ENCODE assay signal across 11 cellular contexts in the genomic region with DNA sequence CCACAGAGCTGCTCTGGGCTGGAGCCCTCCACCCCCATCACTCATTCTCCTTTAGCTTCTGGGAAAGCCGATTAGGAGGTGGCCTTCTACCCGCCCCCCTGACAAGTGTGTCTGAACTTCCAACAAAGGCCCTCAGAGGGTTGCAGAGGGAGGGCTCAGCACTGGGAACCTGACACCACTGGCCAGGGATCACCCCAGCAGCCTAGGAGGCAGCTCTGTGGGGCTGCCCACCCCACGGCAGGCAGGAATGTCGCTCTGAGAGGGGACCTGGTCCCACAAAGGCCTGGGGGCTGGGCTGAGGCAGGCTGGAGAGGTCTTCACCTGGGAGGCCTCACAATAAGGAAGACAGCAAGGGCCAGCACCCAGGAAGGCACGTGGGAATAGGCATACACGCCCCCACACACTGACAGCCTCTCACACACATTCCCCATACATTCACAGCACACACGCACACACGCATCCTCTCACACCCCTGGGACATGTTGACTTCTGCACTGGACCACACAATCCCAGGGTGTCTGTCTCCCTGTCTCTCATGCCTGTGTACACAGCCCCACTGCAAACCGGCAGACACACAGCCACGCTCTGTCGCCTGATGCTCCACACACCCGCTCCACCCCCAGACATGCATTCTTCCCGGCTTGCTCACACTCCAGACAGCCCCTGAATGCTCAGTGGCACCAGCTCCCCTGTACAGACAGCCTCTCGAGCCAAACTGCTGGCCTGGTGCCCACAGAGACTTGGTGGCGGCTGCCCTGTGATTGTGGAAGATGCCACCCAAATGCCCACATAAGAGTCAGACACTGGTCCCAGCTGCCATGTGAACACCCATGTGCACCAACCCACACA. TPM values are rescaled to one million over a fixed set of nuclear protein-coding genes. Genes with fewer than 3 reads are reported as not detected.
DNase-seq lines count a peak whose midpoint lies in the region; ATAC-seq, FAIRE-seq and TF ChIP-seq lines count a peak whose summit lies in the region.
"Had no signal": no experiment of that assay in that cellular context is flagged by ENCODE, and none has a peak within 500 bp of the region (broad histone marks: within the 10 kb centered on the region; RNA-seq: fewer than 3 reads in every experiment).

No MANE protein-coding gene starts in this region.

- 29% methylated on average over 9 of the region's 15 CpGs for WGBS in A549 (ENCODE audit: missing lambda C conversion rate)

- ATAC-seq in A549, result peak; percentile 73 to 83
- ATAC-seq in SK-N-SH treated with all-trans-retinoic acid at 6 μM for 48 hours, result peak; percentile 95
- ATAC-seq in esophagus mucosa, result no peak
- no peak for ATAC-seq in activated CD4-positive, CD25-positive, alpha-beta regulatory T cell treated with anti-CD3 and anti-CD28 coated beads, Interleukin-2, amount 50 U/mL, for 24 hours

- H3K27me3 ChIP-seq in H7 (ENCODE audit: control insufficient read depth, insufficient read depth, low read length), result peaks cover 29% of the 10 kb centered on the region

- DNase-seq in A549 (ENCODE audit: low read depth in 1 of 2, low spot score in 1 of 2), result peak; percentile 64 to 66
- peak; percentile 80 for DNase-seq in H7
- peak; percentile 64 for DNase-seq in iPS-NIHi7 (ENCODE audit: extremely low spot score)
- DNase-seq in NOMO-1 treated with DMSO at 0.1 percent for 48 hours (lab: John Stamatoyannopoulos, UW; ENCODE audit: unreplicated experiment), result no peak
- DNase-seq in coronary artery (ENCODE audit: low spot score), result no peak

- POLR2A ChIA-PET in A549 (lab: Yijun Ruan, JAX), result no interaction called here

- TF ChIP-seq EP300 in A549 (IDR thresholded peaks at IDR 0.05), result peak in 1 of 2 experiments; percentile 23; a peak in 1 of 5 replicates

- no peak for TF ChIP-seq CTCF in A549 (IDR thresholded peaks at IDR 0.05)
- no peak for TF ChIP-seq CTCF in coronary artery (IDR thresholded peaks at IDR 0.05)

- H3K27ac ChIP-seq in A549 (peak overlapping the region; percentile 85 to 97), coronary artery (no peak overlapping the region)
- H3K27ac ChIP-seq: skin epidermis, suprapubic skin had no signal

- peaks cover 81% of the 10 kb centered on the region for H3K4me1 ChIP-seq in A549

- peak overlapping the region; percentile 53 for H3K4me2 ChIP-seq in A549

- no peak for FAIRE-seq in A549 (lab: Jason Lieb, UNC)
- FAIRE-seq: D721Med had no signal

- TF ChIP-seq POLR2A in A549 (IDR thresholded peaks at IDR 0.05; ENCODE audit: low read length), result no peak

- no peak for TF ChIP-seq RAD21 in A549 (conservative IDR thresholded peaks at IDR 0.05 in 1 of 2, IDR thresholded peaks at IDR 0.05 in 1 of 2)

- CTCF ChIA-PET in A549 (lab: Yijun Ruan, JAX), result interaction anchor here (1.5 to 6.5 kb wide), 10 partner anchors 8 to 112 kb away, joined by 4 to 56 read pairs (median 6); no protein-coding TSS in a partner anchor

- H3K9me3 ChIP-seq in A549, result no peaks in the 10 kb centered on the region
- H3K9me3 ChIP-seq: suprapubic skin had no signal

- no peak overlapping the region for H3K4me3 ChIP-seq in A549
- no peak overlapping the region for H3K4me3 ChIP-seq in H7 (ENCODE audit: insufficient read depth, low read depth, low read length)
- no peak overlapping the region for H3K4me3 ChIP-seq in coronary artery
- H3K4me3 ChIP-seq: skin epidermis, suprapubic skin had no signal

- no peaks in the 10 kb centered on the region for H3K36me3 ChIP-seq in H7 (replicated peaks; ENCODE audit: control insufficient read depth, insufficient read depth, low read length)
- H3K36me3 ChIP-seq: suprapubic skin had no signal

TF ChIP-seq in A549, 52 proteins besides CTCF, POLR2A, EP300 and RAD21:
- TF ChIP-seq JUN (IDR thresholded peaks at IDR 0.05) (peak in 1 of 2 experiments; percentile 21; a peak in 1 of 5 replicates), JUNB (IDR thresholded peaks at IDR 0.05) (0 out of 2 replicates have a peak, but pooled peaks have one; percentile 15), CHD4 (IDR thresholded peaks at IDR 0.05; ENCODE audit: borderline replicate concordance) (no peak), SMC3 (IDR thresholded peaks at IDR 0.05) (no peak), FOSL2 (IDR thresholded peaks at IDR 0.05) (no peak), FOSL2 (CRISPR knock-in tag; IDR thresholded peaks at IDR 0.05) (peak; percentile 52; the same call in 1 of the 2 replicates)
- TF ChIP-seq, protein P1, sequence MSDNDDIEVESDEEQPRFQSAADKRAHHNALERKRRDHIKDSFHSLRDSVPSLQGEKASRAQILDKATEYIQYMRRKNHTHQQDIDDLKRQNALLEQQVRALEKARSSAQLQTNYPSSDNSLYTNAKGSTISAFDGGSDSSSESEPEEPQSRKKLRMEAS (IDR thresholded peaks at IDR 0.05), result peak; percentile 60; the same call in 1 of the 2 replicates
TF ChIP-seq in A549: peak in this region for 4.

TF ChIP-seq in SK-N-SH treated with all-trans-retinoic acid at 6 μM for 48 hours, 23 proteins besides CTCF, POLR2A, EP300 and RAD21:
- no peak for TF ChIP-seq PPARA (CRISPR knock-in tag; IDR thresholded peaks at IDR 0.05; ENCODE audit: borderline replicate concordance)
- TF ChIP-seq TCF4 (CRISPR knock-in tag; IDR thresholded peaks at IDR 0.05; ENCODE audit: borderline replicate concordance), result no peak
- TF ChIP-seq ZNF8 (CRISPR knock-in tag; IDR thresholded peaks at IDR 0.05), result no peak
- TF ChIP-seq, protein P2, sequence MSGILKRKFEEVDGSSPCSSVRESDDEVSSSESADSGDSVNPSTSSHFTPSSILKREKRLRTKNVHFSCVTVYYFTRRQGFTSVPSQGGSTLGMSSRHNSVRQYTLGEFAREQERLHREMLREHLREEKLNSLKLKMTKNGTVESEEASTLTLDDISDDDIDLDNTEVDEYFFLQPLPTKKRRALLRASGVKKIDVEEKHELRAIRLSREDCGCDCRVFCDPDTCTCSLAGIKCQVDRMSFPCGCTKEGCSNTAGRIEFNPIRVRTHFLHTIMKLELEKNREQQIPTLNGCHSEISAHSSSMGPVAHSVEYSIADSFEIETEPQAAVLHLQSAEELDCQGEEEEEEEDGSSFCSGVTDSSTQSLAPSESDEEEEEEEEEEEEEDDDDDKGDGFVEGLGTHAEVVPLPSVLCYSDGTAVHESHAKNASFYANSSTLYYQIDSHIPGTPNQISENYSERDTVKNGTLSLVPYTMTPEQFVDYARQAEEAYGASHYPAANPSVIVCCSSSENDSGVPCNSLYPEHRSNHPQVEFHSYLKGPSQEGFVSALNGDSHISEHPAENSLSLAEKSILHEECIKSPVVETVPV (CRISPR knock-in tag; IDR thresholded peaks at IDR 0.05), result no peak

RNA-seq across cellular contexts. Expression of a gene that starts 30.7 kb away (rescaled TPM):
- polyA plus RNA-seq in A549 (2011; rRNA removed), result 0.40 and 0.44 TPM in 2 replicates
- 0.82 and 1.2 TPM in 2 replicates for polyA plus RNA-seq in A549 (2012; cell fraction: cytosol; rRNA removed)
- 3.5 and 4.2 TPM in 2 replicates for polyA plus RNA-seq in A549 (2012; cell fraction: nucleus; rRNA removed)
- polyA plus RNA-seq in A549 (2017; fragmentation: RNase III; extraction: RNeasy Plus Mini Kit Qiagen cat#74134 plus additional on column Dnase treatment), result 1.1 to 2.2 TPM (median 1.7 TPM) in 3 replicates
- 0.44 and 0.87 TPM in 2 replicates for polyA minus RNA-seq in A549 (2011; rRNA and poly(A)+ RNA removed)
- total RNA-seq in H7 (2014; rRNA removed; shearing (Covaris generic)), result 4.2 and 5.4 TPM in 2 replicates
- not detected for total RNA-seq in esophagus mucosa

RNA-seq across cellular contexts. Expression of a gene that starts 31.2 kb away (rescaled TPM):
- not detected in 2 replicates for polyA plus RNA-seq in A549 (2011; rRNA removed)
- not detected in 2 replicates for polyA plus RNA-seq in A549 (2012; cell fraction: cytosol; rRNA removed)
- not detected in 2 replicates for polyA plus RNA-seq in A549 (2012; cell fraction: nucleus; rRNA removed)
- not detected in 3 replicates for polyA plus RNA-seq in A549 (2017; fragmentation: RNase III; extraction: RNeasy Plus Mini Kit Qiagen cat#74134 plus additional on column Dnase treatment)
- not detected in 2 replicates for polyA minus RNA-seq in A549 (2011; rRNA and poly(A)+ RNA removed)
- not detected in 2 replicates for total RNA-seq in H7 (2014; rRNA removed; shearing (Covaris generic))
- total RNA-seq in esophagus mucosa, result not detected
- total RNA-seq: suprapubic skin had no signal

Comparison
In these comparisons a context has a peak if more than half of its experiments do, and no peak if none do; other contexts are left out.
1. ATAC-seq: peak in A549 (2 of 2) and SK-N-SH treated with all-trans-retinoic acid at 6 μM for 48 hours (single experiment); none in esophagus mucosa (single experiment) and activated CD4-positive, CD25-positive, alpha-beta regulatory T cell treated with anti-CD3 and anti-CD28 coated beads, Interleukin-2, amount 50 U/mL, for 24 hours (0 of 2).
2. DNase-seq: peak in A549 (2 of 2), H7 (single experiment) and iPS-NIHi7 (single experiment); none in NOMO-1 treated with DMSO at 0.1 percent for 48 hours (single experiment) and coronary artery (single experiment).
3. H3K27ac ChIP-seq: peak in A549 (2 of 2); none in coronary artery (0 of 2).